In genomic region chr12:72074956-72075355, GRCh38 we compare ENCODE assay signal across 19 cellular contexts.
A peak's percentile ranks its signal among the peaks of the same experiment; 100 is the strongest.
DNase-seq lines count a peak whose midpoint lies in the region; ATAC-seq, FAIRE-seq and TF ChIP-seq lines count a peak whose summit lies in the region.
"Had no signal": no experiment of that assay in that cellular context is flagged by ENCODE, and none has a peak within 500 bp of the region (broad histone marks: within the 10 kb centered on the region; RNA-seq: fewer than 3 reads in every experiment).

No MANE protein-coding gene starts in this region.

- intact Hi-C loops in prostate gland (cut with DNase I), result no loop called here

- peaks cover 31% of the 10 kb centered on the region for H3K9me3 Mint-ChIP-seq in WTC11
- peaks cover 6% of the 10 kb centered on the region for H3K9me3 Mint-ChIP-seq in neural crest cell

- H3K27me3 ChIP-seq in H7 (ENCODE audit: control insufficient read depth, insufficient read depth, low read length) (no peaks in the 10 kb centered on the region), small intestine (ENCODE audit: control insufficient read depth in 2 of 2, insufficient read depth in 2 of 2, low read length in 2 of 2) (no peaks in the 10 kb centered on the region), prostate gland (replicated peaks; ENCODE audit: insufficient read depth) (no peaks in the 10 kb centered on the region)
- H3K27me3 ChIP-seq: BE2C had no signal

- no peak overlapping the region for H3K27ac Mint-ChIP-seq in WTC11
- H3K27ac Mint-ChIP-seq in neural crest cell (ENCODE audit: unreplicated experiment), result peak overlapping the region; percentile 38
- H3K27ac Mint-ChIP-seq: CD4-positive, alpha-beta memory T cell; HFFc6; IgD-negative memory B cell had no signal

- no peak overlapping the region for H3K4me3 ChIP-seq in H7 (ENCODE audit: insufficient read depth, low read depth, low read length)
- no peak overlapping the region for H3K4me3 ChIP-seq in small intestine (ENCODE audit: low read depth in 1 of 2, low read length in 2 of 2)
- no peak overlapping the region for H3K4me3 ChIP-seq in prostate gland

- CTCF ChIA-PET in WTC11 (lab: Charles Lee), result interaction anchor here (0.5 kb wide), 1 partner anchor 197 kb away, joined by 3 read pairs; the partner anchor contains the start of gene TRHDE

- H3K36me3 ChIP-seq in H7 (replicated peaks; ENCODE audit: control insufficient read depth, insufficient read depth, low read length) (no peaks in the 10 kb centered on the region; the same call in 1 of the 2 replicates), small intestine (ENCODE audit: control insufficient read depth in 2 of 2, insufficient read depth in 2 of 2, low read length in 2 of 2) (no peaks in the 10 kb centered on the region), prostate gland (no peaks in the 10 kb centered on the region)
- H3K36me3 ChIP-seq: BE2C had no signal

- TF ChIP-seq POLR2A in prostate gland (IDR thresholded peaks at IDR 0.05), result no peak

- H3K27me3 Mint-ChIP-seq in WTC11 (ENCODE audit: low read depth) (peaks cover 4% of the 10 kb centered on the region), neural crest cell (ENCODE audit: low read depth) (no peaks in the 10 kb centered on the region)
- H3K27me3 Mint-ChIP-seq: IgD-negative memory B cell had no signal

- H3K4me1 ChIP-seq in small intestine (ENCODE audit: control insufficient read depth in 2 of 2, insufficient read depth in 1 of 2, low read depth in 1 of 2, low read length in 1 of 2), result no peaks in the 10 kb centered on the region
- H3K4me1 ChIP-seq in prostate gland (replicated peaks), result no peaks in the 10 kb centered on the region

- H3K27ac ChIP-seq in small intestine (ENCODE audit: low read depth in 1 of 2, low read length in 1 of 2), result no peak overlapping the region
- H3K27ac ChIP-seq in prostate gland, result no peak overlapping the region
- H3K27ac ChIP-seq: C4-2B had no signal

- POLR2A ChIA-PET in WTC11 (lab: Charles Lee), result no interaction called here

- H3K4me3 Mint-ChIP-seq in WTC11 (no peak overlapping the region), neural crest cell (no peak overlapping the region)
- H3K4me3 Mint-ChIP-seq: CD4-positive, alpha-beta memory T cell; HFFc6; IgD-negative memory B cell had no signal

- H3K9me3 ChIP-seq in small intestine (ENCODE audit: control insufficient read depth, low read depth), result no peaks in the 10 kb centered on the region
- H3K9me3 ChIP-seq in prostate gland, result no peaks in the 10 kb centered on the region
- H3K9me3 ChIP-seq: BE2C had no signal

- ATAC-seq in WTC11, result peak; percentile 22; the same call in 1 of the 2 replicates

- no peak for FAIRE-seq in small intestine (lab: Jason Lieb, UNC)
- FAIRE-seq: A204.1, GM12892 had no signal

- peaks cover 4% of the 10 kb centered on the region for H3K4me1 Mint-ChIP-seq in WTC11
- no peaks in the 10 kb centered on the region for H3K4me1 Mint-ChIP-seq in neural crest cell
- H3K4me1 Mint-ChIP-seq: CD4-positive, alpha-beta memory T cell; IgD-negative memory B cell had no signal

- H3K36me3 Mint-ChIP-seq in WTC11, result peaks cover 28% of the 10 kb centered on the region
- H3K36me3 Mint-ChIP-seq in neural crest cell (ENCODE audit: low read depth), result peaks cover 6% of the 10 kb centered on the region
- H3K36me3 Mint-ChIP-seq: CD4-positive, alpha-beta memory T cell; IgD-negative memory B cell had no signal

- peak; percentile 2 for DNase-seq in H7
- peak; percentile 48 for DNase-seq in NCI-H226
- DNase-seq in WTC11 (ENCODE audit: low spot score), result no peak
- no peak for DNase-seq in neural crest cell (ENCODE audit: low read depth, low spot score)
- no peak for DNase-seq in small intestine
- no peak for DNase-seq in prostate gland (ENCODE audit: low spot score)
- no peak for DNase-seq in RPMI8226
- no peak for DNase-seq in NOMO-1 treated with DMSO at 0.1 percent for 48 hours (lab: John Stamatoyannopoulos, UW; ENCODE audit: unreplicated experiment)
- DNase-seq: BE2C; CD4-positive, alpha-beta memory T cell; DMS79 treated with DMSO at 0.1 percent for 48 hours; GDM1; GOT3; HCEC 1CT; HFFc6 had no signal

- no peak for TF ChIP-seq CTCF in WTC11 (IDR thresholded peaks at IDR 0.05)
- TF ChIP-seq CTCF in neural crest cell (conservative IDR thresholded peaks at IDR 0.05), result no peak
- TF ChIP-seq CTCF in prostate gland (IDR thresholded peaks at IDR 0.05), result no peak

- 59 to 67% (median 59%) methylated on average over 3 of the region's 3 CpGs for WGBS in small intestine, 3 donors
- 62% methylated on average over 3 of the region's 3 CpGs for WGBS in prostate gland

TF ChIP-seq in WTC11, 78 proteins besides CTCF, POLR2A, EP300 and RAD21:
- TF ChIP-seq EMX1 (CRISPR knock-in tag; IDR thresholded peaks at IDR 0.05) (no peak), E2F1 (CRISPR knock-in tag; IDR thresholded peaks at IDR 0.05) (no peak), GABPB1 (CRISPR knock-in tag; IDR thresholded peaks at IDR 0.05) (no peak), IRF1 (CRISPR knock-in tag; IDR thresholded peaks at IDR 0.05) (no peak), TP53 (CRISPR knock-in tag; IDR thresholded peaks at IDR 0.05) (no peak), NR2C2 (CRISPR knock-in tag; IDR thresholded peaks at IDR 0.05) (no peak)
- TF ChIP-seq, protein P1, sequence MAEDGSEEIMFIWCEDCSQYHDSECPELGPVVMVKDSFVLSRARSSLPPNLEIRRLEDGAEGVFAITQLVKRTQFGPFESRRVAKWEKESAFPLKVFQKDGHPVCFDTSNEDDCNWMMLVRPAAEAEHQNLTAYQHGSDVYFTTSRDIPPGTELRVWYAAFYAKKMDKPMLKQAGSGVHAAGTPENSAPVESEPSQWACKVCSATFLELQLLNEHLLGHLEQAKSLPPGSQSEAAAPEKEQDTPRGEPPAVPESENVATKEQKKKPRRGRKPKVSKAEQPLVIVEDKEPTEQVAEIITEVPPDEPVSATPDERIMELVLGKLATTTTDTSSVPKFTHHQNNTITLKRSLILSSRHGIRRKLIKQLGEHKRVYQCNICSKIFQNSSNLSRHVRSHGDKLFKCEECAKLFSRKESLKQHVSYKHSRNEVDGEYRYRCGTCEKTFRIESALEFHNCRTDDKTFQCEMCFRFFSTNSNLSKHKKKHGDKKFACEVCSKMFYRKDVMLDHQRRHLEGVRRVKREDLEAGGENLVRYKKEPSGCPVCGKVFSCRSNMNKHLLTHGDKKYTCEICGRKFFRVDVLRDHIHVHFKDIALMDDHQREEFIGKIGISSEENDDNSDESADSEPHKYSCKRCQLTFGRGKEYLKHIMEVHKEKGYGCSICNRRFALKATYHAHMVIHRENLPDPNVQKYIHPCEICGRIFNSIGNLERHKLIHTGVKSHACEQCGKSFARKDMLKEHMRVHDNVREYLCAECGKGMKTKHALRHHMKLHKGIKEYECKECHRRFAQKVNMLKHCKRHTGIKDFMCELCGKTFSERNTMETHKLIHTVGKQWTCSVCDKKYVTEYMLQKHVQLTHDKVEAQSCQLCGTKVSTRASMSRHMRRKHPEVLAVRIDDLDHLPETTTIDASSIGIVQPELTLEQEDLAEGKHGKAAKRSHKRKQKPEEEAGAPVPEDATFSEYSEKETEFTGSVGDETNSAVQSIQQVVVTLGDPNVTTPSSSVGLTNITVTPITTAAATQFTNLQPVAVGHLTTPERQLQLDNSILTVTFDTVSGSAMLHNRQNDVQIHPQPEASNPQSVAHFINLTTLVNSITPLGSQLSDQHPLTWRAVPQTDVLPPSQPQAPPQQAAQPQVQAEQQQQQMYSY (CRISPR knock-in tag; IDR thresholded peaks at IDR 0.05), result no peak

Comparison
In these comparisons a context has a peak if more than half of its experiments do, and no peak if none do; other contexts are left out.
1. DNase-seq: peak in H7 (single experiment) and NCI-H226 (single experiment); none in WTC11 (single experiment), neural crest cell (single experiment), small intestine (single experiment), prostate gland (single experiment), RPMI8226 (single experiment) and NOMO-1 treated with DMSO at 0.1 percent for 48 hours (single experiment).